In genomic region chr2:57076856-57077255, GRCh38 we compare ENCODE assay signal across 17 cellular contexts.
"Had no signal": no experiment of that assay in that cellular context is flagged by ENCODE, and none has a peak within 500 bp of the region (broad histone marks: within the 10 kb centered on the region; RNA-seq: fewer than 3 reads in every experiment).

No MANE protein-coding gene starts in this region.

- DNase-seq: activated CD4-positive, alpha-beta memory T cell treated with anti-CD3 and anti-CD28 coated beads, Interleukin-2, amount 10 ng/mL, durations not matched to agents 7 days and 5 days; activated effector memory CD4-positive, alpha-beta T cell treated with Interleukin-2 at 50 U/mL for 16 hours; activated T-cell treated with anti-CD3 and anti-CD28 coated beads, Interleukin-2, amount 50 U/mL, for 4 hours; amygdala; dermis blood vessel endothelial cell; effector memory CD8-positive, alpha-beta T cell; mesendoderm; nucleus accumbens; posterior cingulate gyrus; retina; stimulated activated CD4-positive, alpha-beta T cell treated with anti-CD3 and anti-CD28 coated beads, Interleukin-4, amount 100 ng/mL, for 1 hour; stimulated activated naive B cell treated with anti-CD40 and anti-IgM and Interleukin-4, amounts not matched to agents 10 μg/mL and 1 μg/mL and 100 μg/mL, for 72 hours; tibial artery; WERI-Rb-1 had no signal

- H3K4me1 ChIP-seq: tibial artery had no signal

- ATAC-seq: activated T-cell treated with anti-CD3 and anti-CD28 coated beads, Interleukin-2, amount 50 U/mL, for 4 hours; effector memory CD8-positive, alpha-beta T cell; natural killer cell treated with Interleukin-12 subunit alpha and Interleukin-12 subunit beta and Interleukin-15 and Interleukin-18, amount 100 ng/mL, for 72 hours; stimulated activated naive B cell treated with anti-CD40 and anti-IgM and Interleukin-4, amounts not matched to agents 10 μg/mL and 1 μg/mL and 100 μg/mL, for 72 hours had no signal

- H3K27me3 ChIP-seq: hepatocyte, tibial artery had no signal

- H3K9me3 ChIP-seq: tibial artery had no signal

- H3K4me3 ChIP-seq: hepatocyte, tibial artery had no signal

- H2AFZ ChIP-seq: hepatocyte had no signal

- H3K79me2 ChIP-seq: hepatocyte had no signal

- H3K4me2 ChIP-seq: hepatocyte had no signal

- H3K27ac ChIP-seq: epithelial cell of prostate, hepatocyte, tibial artery, WERI-Rb-1 had no signal

- H3K36me3 ChIP-seq: tibial artery, WERI-Rb-1 had no signal
